In the genomic region with DNA sequence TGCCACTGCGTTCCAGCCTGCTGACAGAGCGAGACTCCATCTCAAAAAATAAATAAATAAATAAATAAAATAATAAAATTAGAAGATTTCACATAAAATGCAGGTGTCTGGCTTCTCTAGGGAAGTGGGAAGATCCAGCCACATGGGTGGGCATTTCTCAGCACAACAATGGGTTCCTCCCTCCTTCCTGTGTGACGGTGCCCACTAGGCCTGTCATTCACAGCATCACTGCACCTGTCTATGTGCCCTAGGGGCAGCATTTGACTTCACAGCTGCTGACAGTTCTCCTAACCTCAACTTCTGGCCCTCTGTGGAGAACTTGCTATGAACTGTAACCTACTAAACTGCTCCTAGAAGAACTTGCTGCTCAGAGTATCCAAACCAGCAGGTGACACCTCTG, we compare ENCODE assay signal across 15 cellular contexts. TPM values are rescaled to one million over a fixed set of nuclear protein-coding genes. Genes with fewer than 3 reads are reported as not detected.
A peak's percentile ranks its signal among the peaks of the same experiment; 100 is the strongest.
DNase-seq lines count a peak whose midpoint lies in the region; ATAC-seq and TF ChIP-seq lines count a peak whose summit lies in the region.
"Had no signal": no experiment of that assay in that cellular context is flagged by ENCODE, and none has a peak within 500 bp of the region (broad histone marks: within the 10 kb centered on the region; RNA-seq: fewer than 3 reads in every experiment).

No MANE protein-coding gene starts in this region.

- no peak for TF ChIP-seq CTCF in Peyer's patch (IDR thresholded peaks at IDR 0.05)
- no peak for TF ChIP-seq CTCF in suprapubic skin (IDR thresholded peaks at IDR 0.05)

- H3K9me3 ChIP-seq in Peyer's patch (no peaks in the 10 kb centered on the region), suprapubic skin (no peaks in the 10 kb centered on the region)
- H3K9me3 ChIP-seq: lower lobe of right lung, right atrium auricular region, transverse colon had no signal

- H3K36me3 ChIP-seq in Peyer's patch: peaks cover 0 to 9% (median 0%) of the 10 kb centered on the region in 3 donors
- H3K36me3 ChIP-seq in suprapubic skin: peaks cover 7% of the 10 kb centered on the region
- H3K36me3 ChIP-seq: right atrium auricular region, transverse colon had no signal

- no peak overlapping the region for H3K27ac Mint-ChIP-seq in activated naive CD4-positive, alpha-beta T cell treated with anti-CD3 and anti-CD28 coated beads, Interleukin-2, amount 10 ng/mL, durations not matched to agents 7 days and 5 days
- no peak overlapping the region for H3K27ac Mint-ChIP-seq in activated naive CD4-positive, alpha-beta T cell treated with anti-CD3 and anti-CD28 coated beads, Interleukin-2, amount 50 U/mL, for 72 hours
- H3K27ac Mint-ChIP-seq: activated naive CD4-positive, alpha-beta T cell treated with anti-CD3 and anti-CD28 coated beads, Interleukin-2, amount 50 U/mL, for 24 hours; GM23338 had no signal

- H3K9me3 Mint-ChIP-seq in activated naive CD4-positive, alpha-beta T cell treated with anti-CD3 and anti-CD28 coated beads, Interleukin-2, amount 10 ng/mL, durations not matched to agents 7 days and 5 days: no peaks in the 10 kb centered on the region
- H3K9me3 Mint-ChIP-seq in activated naive CD4-positive, alpha-beta T cell treated with anti-CD3 and anti-CD28 coated beads, Interleukin-2, amount 50 U/mL, for 72 hours: no peaks in the 10 kb centered on the region
- H3K9me3 Mint-ChIP-seq: activated naive CD4-positive, alpha-beta T cell treated with anti-CD3 and anti-CD28 coated beads, Interleukin-2, amount 50 U/mL, for 24 hours; GM23338 had no signal

- no peaks in the 10 kb centered on the region for H3K27me3 Mint-ChIP-seq in activated naive CD4-positive, alpha-beta T cell treated with anti-CD3 and anti-CD28 coated beads, Interleukin-2, amount 10 ng/mL, durations not matched to agents 7 days and 5 days
- H3K27me3 Mint-ChIP-seq: activated naive CD4-positive, alpha-beta T cell treated with anti-CD3 and anti-CD28 coated beads, Interleukin-2, amount 50 U/mL, for 24 hours had no signal

- peaks cover 27% of the 10 kb centered on the region for H3K36me3 Mint-ChIP-seq in activated naive CD4-positive, alpha-beta T cell treated with anti-CD3 and anti-CD28 coated beads, Interleukin-2, amount 10 ng/mL, durations not matched to agents 7 days and 5 days
- peaks cover 11 to 16% of the 10 kb centered on the region in 2 donors for H3K36me3 Mint-ChIP-seq in activated naive CD4-positive, alpha-beta T cell treated with anti-CD3 and anti-CD28 coated beads, Interleukin-2, amount 50 U/mL, for 72 hours

- CTCF ChIA-PET in activated naive CD4-positive, alpha-beta T cell treated with anti-CD3 and anti-CD28 coated beads, Interleukin-2, amount 10 ng/mL, durations not matched to agents 7 days and 5 days (lab: Charles Lee): interaction anchor here (2.3 kb wide), 1 partner anchor 194 kb away, joined by 14 read pairs; no protein-coding TSS in a partner anchor

- WGBS in suprapubic skin: 99% methylated on average over 3 of the region's 3 CpGs

- ATAC-seq in activated naive CD4-positive, alpha-beta T cell treated with anti-CD3 and anti-CD28 coated beads, Interleukin-2, amount 50 U/mL, for 72 hours: no peak
- no peak for ATAC-seq in GM21526 (IDR thresholded peaks at IDR 0.05; ENCODE audit: low FRiP score, unreplicated experiment)
- ATAC-seq: GM23338, lower lobe of right lung had no signal

- H3K27ac ChIP-seq in Peyer's patch (peak overlapping the region in 3 of 4 donors; percentile 22 to 94 (median 24)), suprapubic skin (no peak overlapping the region)
- H3K27ac ChIP-seq: lower lobe of right lung, right atrium auricular region, transverse colon had no signal

- peak overlapping the region; percentile 59 for H3K4me3 Mint-ChIP-seq in activated naive CD4-positive, alpha-beta T cell treated with anti-CD3 and anti-CD28 coated beads, Interleukin-2, amount 10 ng/mL, durations not matched to agents 7 days and 5 days
- H3K4me3 Mint-ChIP-seq: activated naive CD4-positive, alpha-beta T cell treated with anti-CD3 and anti-CD28 coated beads, Interleukin-2, amount 50 U/mL, for 24 hours; GM23338 had no signal

- no peak overlapping the region for H3K4me3 ChIP-seq in Peyer's patch
- H3K4me3 ChIP-seq in suprapubic skin: no peak overlapping the region
- H3K4me3 ChIP-seq: GM23338, lower lobe of right lung, right atrium auricular region, transverse colon had no signal

- TF ChIP-seq POLR2A in Peyer's patch (IDR thresholded peaks at IDR 0.05) (no peak), suprapubic skin (IDR thresholded peaks at IDR 0.05) (no peak)

- H3K4me1 ChIP-seq in Peyer's patch (peaks cover 0 to 40% (median 22%) of the 10 kb centered on the region in 4 donors), suprapubic skin (peaks cover 34% of the 10 kb centered on the region)

- peaks cover 40% of the 10 kb centered on the region for H3K4me1 Mint-ChIP-seq in activated naive CD4-positive, alpha-beta T cell treated with anti-CD3 and anti-CD28 coated beads, Interleukin-2, amount 10 ng/mL, durations not matched to agents 7 days and 5 days

- no peaks in the 10 kb centered on the region for H3K27me3 ChIP-seq in Peyer's patch
- no peaks in the 10 kb centered on the region for H3K27me3 ChIP-seq in suprapubic skin
- H3K27me3 ChIP-seq: right atrium auricular region, transverse colon had no signal

- no peak for TF ChIP-seq EP300 in suprapubic skin (IDR thresholded peaks at IDR 0.05)

- no peak for DNase-seq in activated naive CD4-positive, alpha-beta T cell treated with anti-CD3 and anti-CD28 coated beads, Interleukin-2, amount 10 ng/mL, durations not matched to agents 7 days and 5 days
- DNase-seq in activated naive CD4-positive, alpha-beta T cell treated with anti-CD3 and anti-CD28 coated beads, Interleukin-2, amount 50 U/mL, for 72 hours (ENCODE audit: low spot score in 2 of 2): no peak
- DNase-seq in Peyer's patch (peak in 2 of 3 donors; percentile 76 to 80), germinal center (ENCODE audit: low spot score) (peak; percentile 61), suprapubic skin (ENCODE audit: low spot score in 2 of 2) (peak; percentile 36 to 53), NCI-H2081 treated with DMSO at 0.1 percent for 48 hours (lab: John Stamatoyannopoulos, UW) (no peak), NCI-H345 treated with DMSO at 0.1 percent for 48 hours (lab: John Stamatoyannopoulos, UW; ENCODE audit: unreplicated experiment) (no peak)
- DNase-seq: caudate nucleus; lower lobe of right lung; stimulated activated CD4-positive, alpha-beta T cell treated with anti-CD3 and anti-CD28 coated beads, Interleukin-1b, Interleukin-23, amount 100 ng/mL, for 48 hours; transverse colon had no signal

RNA-seq across cellular contexts. Expression of gene ABHD15, which starts 3.0 kb away (rescaled TPM):
- total RNA-seq in activated naive CD4-positive, alpha-beta T cell treated with anti-CD3 and anti-CD28 coated beads, Interleukin-2, amount 50 U/mL, for 72 hours: 10 to 100 TPM in 1 of 2 donors, 1 to 10 TPM in 1; 5.1 to 10.6 TPM
- total RNA-seq in Peyer's patch: 10 to 100 TPM; 19.0 to 41.2 (median 32.2) TPM
- total RNA-seq in suprapubic skin: 10 to 100 TPM in 1 of 4 donors, 1 to 10 TPM in 3; 7.2 to 11.0 (median 7.9) TPM

RNA-seq across cellular contexts. Expression of gene TP53I13, which starts 4.7 kb away (rescaled TPM):
- total RNA-seq in activated naive CD4-positive, alpha-beta T cell treated with anti-CD3 and anti-CD28 coated beads, Interleukin-2, amount 50 U/mL, for 72 hours: 10 to 100 TPM; 29.9 to 52.1 TPM
- total RNA-seq in Peyer's patch: 100 to 1,000 TPM in 2 of 4 donors, 10 to 100 TPM in 2; 86.6 to 204 (median 139) TPM
- total RNA-seq in suprapubic skin: 10 to 100 TPM; 31.6 to 45.9 (median 40.3) TPM

RNA-seq across cellular contexts. Expression of gene GIT1, which starts 25.6 kb away (rescaled TPM):
- 10 to 100 TPM; 49.8 to 67.8 TPM for total RNA-seq in activated naive CD4-positive, alpha-beta T cell treated with anti-CD3 and anti-CD28 coated beads, Interleukin-2, amount 50 U/mL, for 72 hours
- total RNA-seq in Peyer's patch (10 to 100 TPM; 31.9 to 66.7 (median 52.6) TPM), suprapubic skin (100 to 1,000 TPM in 2 of 4 donors, 10 to 100 TPM in 2; 66.7 to 103 (median 90.4) TPM)

RNA-seq across cellular contexts. Expression of gene ANKRD13B, which starts 29.1 kb away (rescaled TPM):
- 10 to 100 TPM in 1 of 2 donors, 1 to 10 TPM in 1; 8.9 to 25.3 TPM for total RNA-seq in activated naive CD4-positive, alpha-beta T cell treated with anti-CD3 and anti-CD28 coated beads, Interleukin-2, amount 50 U/mL, for 72 hours
- 10 to 100 TPM in 1 of 4 donors, 1 to 10 TPM in 3; 4.2 to 14.9 (median 8.3) TPM for total RNA-seq in Peyer's patch
- 10 to 100 TPM in 3 of 4 donors, 1 to 10 TPM in 1; 9.0 to 16.5 (median 10.8) TPM for total RNA-seq in suprapubic skin

RNA-seq across cellular contexts. Expression of gene CORO6, which starts 58.9 kb away (rescaled TPM):
- 10 to 100 TPM; 17.3 to 47.3 TPM for total RNA-seq in activated naive CD4-positive, alpha-beta T cell treated with anti-CD3 and anti-CD28 coated beads, Interleukin-2, amount 50 U/mL, for 72 hours
- total RNA-seq in Peyer's patch (10 to 100 TPM in 3 of 4 donors, 1 to 10 TPM in 1; 4.0 to 28.9 (median 19.9) TPM), suprapubic skin (10 to 100 TPM in 1 of 4 donors, 1 to 10 TPM in 3; 1.4 to 13.7 (median 6.6) TPM)

Comparison
In these comparisons a context has a peak if more than half of its experiments do, and no peak if none do; other contexts are left out.
1. DNase-seq: peak in Peyer's patch (2 of 3), germinal center (single experiment) and suprapubic skin (2 of 2); none in activated naive CD4-positive, alpha-beta T cell treated with anti-CD3 and anti-CD28 coated beads, Interleukin-2, amount 10 ng/mL, durations not matched to agents 7 days and 5 days (single experiment), activated naive CD4-positive, alpha-beta T cell treated with anti-CD3 and anti-CD28 coated beads, Interleukin-2, amount 50 U/mL, for 72 hours (0 of 2), NCI-H2081 treated with DMSO at 0.1 percent for 48 hours (single experiment) and NCI-H345 treated with DMSO at 0.1 percent for 48 hours (single experiment).